ENCODE assay signal across 8 cellular contexts in the genomic region with DNA sequence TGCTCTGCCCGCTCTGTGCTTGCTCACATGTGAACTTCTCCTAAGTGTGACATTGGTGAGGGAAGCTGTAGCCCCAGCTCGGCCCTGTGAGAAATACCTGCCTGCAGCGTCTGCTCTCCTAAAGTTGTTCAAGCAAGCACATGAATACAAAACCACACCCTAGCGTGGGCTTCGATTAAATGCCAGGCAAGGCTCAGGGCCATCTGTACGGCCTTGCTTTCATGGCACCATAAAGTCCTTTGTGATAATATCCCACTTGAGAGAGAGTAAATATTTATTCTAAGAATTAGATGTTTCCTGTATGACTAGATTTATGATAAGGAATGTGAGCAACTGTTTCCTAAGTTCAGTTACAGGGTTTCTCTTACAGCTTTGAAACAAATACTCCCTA.
A peak's percentile ranks its signal among the peaks of the same experiment; 100 is the strongest.
DNase-seq lines count a peak whose midpoint lies in the region; ATAC-seq, FAIRE-seq and TF ChIP-seq lines count a peak whose summit lies in the region.

No MANE protein-coding gene starts in this region.

- peak overlapping the region; percentile 92 for H3K27ac ChIP-seq in foreskin keratinocyte
- H3K27ac ChIP-seq in small intestine (ENCODE audit: low read depth in 1 of 2, low read length in 1 of 2): peak overlapping the region in 1 of 2 donors; percentile 91

- ATAC-seq in foreskin keratinocyte: peak; percentile 2

- H3K4me3 ChIP-seq in small intestine (ENCODE audit: low read depth in 1 of 2, low read length in 2 of 2): no peak overlapping the region
- H3K4me3 ChIP-seq in H7 (ENCODE audit: insufficient read depth, low read depth, low read length): no peak overlapping the region

- TF ChIP-seq CTCF in foreskin keratinocyte (conservative IDR thresholded peaks at IDR 0.05): no peak

- 7 to 19% (median 17%) methylated on average over 6 of the region's 6 CpGs for WGBS in small intestine, 3 donors

- FAIRE-seq in small intestine (lab: Jason Lieb, UNC): no peak

- H3K36me3 ChIP-seq in small intestine (ENCODE audit: control insufficient read depth in 2 of 2, insufficient read depth in 2 of 2, low read length in 2 of 2) (no peaks in the 10 kb centered on the region), H7 (replicated peaks; ENCODE audit: control insufficient read depth, insufficient read depth, low read length) (no peaks in the 10 kb centered on the region)

- H3K4me1 ChIP-seq in foreskin keratinocyte (peaks cover 57% of the 10 kb centered on the region), small intestine (ENCODE audit: control insufficient read depth in 2 of 2, insufficient read depth in 1 of 2, low read depth in 1 of 2, low read length in 1 of 2) (peaks cover 13 to 44% of the 10 kb centered on the region in 2 donors)

- H3K27me3 ChIP-seq in foreskin keratinocyte (no peaks in the 10 kb centered on the region), small intestine (ENCODE audit: control insufficient read depth in 2 of 2, insufficient read depth in 2 of 2, low read length in 2 of 2) (no peaks in the 10 kb centered on the region), H7 (ENCODE audit: control insufficient read depth, insufficient read depth, low read length) (no peaks in the 10 kb centered on the region)

- H3K9me3 ChIP-seq in small intestine (ENCODE audit: control insufficient read depth, low read depth): no peaks in the 10 kb centered on the region

- peak; percentile 56 for DNase-seq in activated naive CD4-positive, alpha-beta T cell treated with Interleukin-2 at 50 U/mL for 16 hours
- DNase-seq in activated naive CD4-positive, alpha-beta T cell (lab: John Stamatoyannopoulos, UW): no peak
- peak; percentile 52 to 60 for DNase-seq in activated CD4-positive, alpha-beta T cell treated with anti-CD3 and anti-CD28 coated beads, Interleukin-2, amount 50 U/mL, for 48 hours
- DNase-seq in foreskin keratinocyte (peak; percentile 61 to 70), small intestine (peak; percentile 88), NOMO-1 treated with dmso at 0.1 percent for 144 hours (lab: John Stamatoyannopoulos, UW; ENCODE audit: unreplicated experiment) (no peak), H7 (no peak)
- no peak for DNase-seq in effector CD4-positive, alpha-beta T cell

Comparison
In these comparisons a context has a peak if more than half of its experiments do, and no peak if none do; other contexts are left out.
1. DNase-seq: peak in activated naive CD4-positive, alpha-beta T cell treated with Interleukin-2 at 50 U/mL for 16 hours (single experiment), activated CD4-positive, alpha-beta T cell treated with anti-CD3 and anti-CD28 coated beads, Interleukin-2, amount 50 U/mL, for 48 hours (2 of 2), foreskin keratinocyte (2 of 2) and small intestine (single experiment); none in activated naive CD4-positive, alpha-beta T cell (0 of 4), NOMO-1 treated with dmso at 0.1 percent for 144 hours (single experiment), effector CD4-positive, alpha-beta T cell (single experiment) and H7 (single experiment).